32 cellular contexts compared by ENCODE assay signal in the genomic region with DNA sequence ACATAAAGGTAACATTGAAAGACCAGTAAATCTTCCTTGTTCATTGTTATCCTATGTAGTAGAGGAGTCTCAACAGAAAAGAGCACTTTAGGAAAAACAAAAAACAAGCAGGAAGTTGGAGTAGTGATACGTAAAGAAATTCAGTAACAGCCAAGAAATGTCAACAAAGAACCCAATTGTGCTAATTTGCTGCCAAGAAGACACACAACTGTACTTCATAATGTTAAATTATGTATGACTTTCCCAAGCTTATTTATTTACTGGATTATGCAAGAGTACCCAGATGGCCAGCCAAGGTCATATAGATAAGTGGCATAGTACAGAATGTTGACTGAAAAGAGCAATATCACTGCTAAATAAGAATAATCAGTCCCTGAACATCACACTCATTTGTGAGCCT.
DNase-seq lines count a peak whose midpoint lies in the region; ATAC-seq, FAIRE-seq and TF ChIP-seq lines count a peak whose summit lies in the region.
"Had no signal": no experiment of that assay in that cellular context is flagged by ENCODE, and none has a peak within 500 bp of the region (broad histone marks: within the 10 kb centered on the region; RNA-seq: fewer than 3 reads in every experiment).

No MANE protein-coding gene starts in this region.

- POLR2A ChIA-PET in PC-3 (lab: Charles Lee; ENCODE audit: unreplicated experiment) = no interaction called here

- no peak overlapping the region for H2AFZ ChIP-seq in PC-3 (ENCODE audit: low read length)
- H2AFZ ChIP-seq in fibroblast of lung (ENCODE audit: low read length) = no peak overlapping the region
- H2AFZ ChIP-seq: GM23248 had no signal

- H3K4me1 ChIP-seq in PC-3 (ENCODE audit: insufficient read depth, low read length) (peaks cover 32% of the 10 kb centered on the region), fibroblast of lung (ENCODE audit: control insufficient read depth, extremely low read depth, insufficient read depth, low read length) (no peaks in the 10 kb centered on the region), pancreas (peaks cover 0 to 25% (median 14%) of the 10 kb centered on the region in 3 donors)
- H3K4me1 ChIP-seq: BLaER1, esophagus muscularis mucosa, gastrocnemius medialis, testis had no signal

- H3K9me3 ChIP-seq in PC-3 (ENCODE audit: low read length) (no peaks in the 10 kb centered on the region), fibroblast of lung (ENCODE audit: control insufficient read depth, insufficient read depth, low read depth, low read length) (no peaks in the 10 kb centered on the region), pancreas (no peaks in the 10 kb centered on the region)
- H3K9me3 ChIP-seq: BLaER1, esophagus muscularis mucosa, gastrocnemius medialis, testis had no signal

- ATAC-seq in PC-3 = no peak
- peak; percentile 46 to 78 (median 61) for ATAC-seq in pancreas
- no peak for ATAC-seq in GM18867 (IDR thresholded peaks at IDR 0.05; ENCODE audit: unreplicated experiment)
- ATAC-seq: gastrocnemius medialis; natural killer cell treated with Interleukin-12 subunit alpha and Interleukin-12 subunit beta and Interleukin-15 and Interleukin-18, amount 100 ng/mL, for 72 hours had no signal

- peaks cover 2% of the 10 kb centered on the region for H3K9me3 Mint-ChIP-seq in activated naive CD4-positive, alpha-beta T cell treated with anti-CD3 and anti-CD28 coated beads, Interleukin-2, amount 10 ng/mL, durations not matched to agents 7 days and 5 days
- H3K9me3 Mint-ChIP-seq: activated naive CD8-positive, alpha-beta T cell treated with anti-CD3 and anti-CD28 coated beads, Interleukin-2, amount 10 ng/mL, durations not matched to agents 7 days and 5 days; stimulated activated naive CD8-positive, alpha-beta T cell treated with anti-CD3 and anti-CD28 coated beads, Interleukin-15, Interleukin-2, amounts not matched to agents 100 ng/mL and 50 ng/mL, for 24 hours had no signal

- H3K4me1 Mint-ChIP-seq in activated naive CD4-positive, alpha-beta T cell treated with anti-CD3 and anti-CD28 coated beads, Interleukin-2, amount 10 ng/mL, durations not matched to agents 7 days and 5 days = no peaks in the 10 kb centered on the region
- H3K4me1 Mint-ChIP-seq: activated B cell treated with CpG ODN at 0.5 μM for 24 hours; activated naive CD8-positive, alpha-beta T cell treated with anti-CD3 and anti-CD28 coated beads, Interleukin-2, amount 10 ng/mL, durations not matched to agents 7 days and 5 days had no signal

- intact Hi-C loops in PC-3 (cut with micrococcal nuclease) (loop anchor here (10.0 kb wide), 1 partner anchor 190 kb away; no protein-coding TSS in a partner anchor), pancreas (cut with DNase I) (no loop called here)

- no peaks in the 10 kb centered on the region for H3K36me3 Mint-ChIP-seq in activated naive CD4-positive, alpha-beta T cell treated with anti-CD3 and anti-CD28 coated beads, Interleukin-2, amount 10 ng/mL, durations not matched to agents 7 days and 5 days
- H3K36me3 Mint-ChIP-seq: activated naive CD8-positive, alpha-beta T cell treated with anti-CD3 and anti-CD28 coated beads, Interleukin-2, amount 10 ng/mL, durations not matched to agents 7 days and 5 days; natural killer cell treated with Interleukin-12 subunit alpha and Interleukin-12 subunit beta and Interleukin-15 and Interleukin-18, amount 100 ng/mL, for 72 hours had no signal

- H3K4me2 ChIP-seq in PC-3 (ENCODE audit: low read length) (no peak overlapping the region), fibroblast of lung (ENCODE audit: extremely low read depth, insufficient read depth, low read length) (no peak overlapping the region)
- H3K4me2 ChIP-seq: BLaER1 had no signal

- no peak overlapping the region for H3K27ac Mint-ChIP-seq in activated naive CD4-positive, alpha-beta T cell treated with anti-CD3 and anti-CD28 coated beads, Interleukin-2, amount 10 ng/mL, durations not matched to agents 7 days and 5 days
- H3K27ac Mint-ChIP-seq: activated B cell treated with CpG ODN at 0.5 μM for 24 hours; activated naive CD8-positive, alpha-beta T cell treated with anti-CD3 and anti-CD28 coated beads, Interleukin-2, amount 10 ng/mL, durations not matched to agents 7 days and 5 days; activated T-cell treated with anti-CD3 and anti-CD28 coated beads, Interleukin-2, amount 50 U/mL, for 24 hours; natural killer cell treated with Interleukin-12 subunit alpha and Interleukin-12 subunit beta and Interleukin-15 and Interleukin-18, amount 100 ng/mL, for 72 hours; stimulated activated naive CD8-positive, alpha-beta T cell treated with anti-CD3 and anti-CD28 coated beads, Interleukin-15, Interleukin-2, amounts not matched to agents 100 ng/mL and 50 ng/mL, for 24 hours had no signal

- H3K9ac ChIP-seq in PC-3 (ENCODE audit: low read length) (no peak overlapping the region), fibroblast of lung (ENCODE audit: insufficient read depth, low read length) (no peak overlapping the region)
- H3K9ac ChIP-seq: BLaER1, GM23248 had no signal

- BruUV-seq in PC-3 (replicated peaks; lab: Mats Ljungman, UMichigan) = no TSS peak

- H3K27me3 ChIP-seq in PC-3 (ENCODE audit: low read length) (no peaks in the 10 kb centered on the region), fibroblast of lung (ENCODE audit: control insufficient read depth, insufficient read depth, low read length) (no peaks in the 10 kb centered on the region), pancreas (no peaks in the 10 kb centered on the region)
- H3K27me3 ChIP-seq: BLaER1, esophagus muscularis mucosa, gastrocnemius medialis, testis had no signal

- H3F3A ChIP-seq in PC-3 (ENCODE audit: low read length, unreplicated experiment) = no peaks in the 10 kb centered on the region

- 12 to 15% methylated on average over 1 of the region's 1 CpG for WGBS in pancreas, 2 donors

- no peaks in the 10 kb centered on the region for H3K9me2 ChIP-seq in PC-3 (replicated peaks; ENCODE audit: low read length)

- no peak for FAIRE-seq in pancreas (lab: Jason Lieb, UNC)
- FAIRE-seq: astrocyte had no signal

- no peaks in the 10 kb centered on the region for H3K27me3 Mint-ChIP-seq in activated naive CD4-positive, alpha-beta T cell treated with anti-CD3 and anti-CD28 coated beads, Interleukin-2, amount 10 ng/mL, durations not matched to agents 7 days and 5 days
- H3K27me3 Mint-ChIP-seq: activated B cell treated with CpG ODN at 0.5 μM for 24 hours; activated naive CD8-positive, alpha-beta T cell treated with anti-CD3 and anti-CD28 coated beads, Interleukin-2, amount 10 ng/mL, durations not matched to agents 7 days and 5 days; activated T-cell treated with anti-CD3 and anti-CD28 coated beads, Interleukin-2, amount 50 U/mL, for 24 hours; natural killer cell treated with Interleukin-12 subunit alpha and Interleukin-12 subunit beta and Interleukin-15 and Interleukin-18, amount 100 ng/mL, for 72 hours; stimulated activated naive CD8-positive, alpha-beta T cell treated with anti-CD3 and anti-CD28 coated beads, Interleukin-15, Interleukin-2, amounts not matched to agents 100 ng/mL and 50 ng/mL, for 24 hours had no signal

- no peaks in the 10 kb centered on the region for H3K79me2 ChIP-seq in PC-3 (ENCODE audit: low read length)
- no peaks in the 10 kb centered on the region for H3K79me2 ChIP-seq in fibroblast of lung (ENCODE audit: control insufficient read depth, insufficient read depth, low read length)

- no peaks in the 10 kb centered on the region for H3K36me3 ChIP-seq in PC-3 (ENCODE audit: low read depth, low read length)
- H3K36me3 ChIP-seq in fibroblast of lung (ENCODE audit: control insufficient read depth, insufficient read depth, low read length) = no peaks in the 10 kb centered on the region
- no peaks in the 10 kb centered on the region for H3K36me3 ChIP-seq in pancreas
- H3K36me3 ChIP-seq: BLaER1, esophagus muscularis mucosa, gastrocnemius medialis had no signal

- DNase-seq in DMS53 treated with DMSO at 0.1 percent for 48 hours (lab: John Stamatoyannopoulos, UW; ENCODE audit: unreplicated experiment) = peak; percentile 19
- peak; percentile 9 for DNase-seq in PC-3
- peak; percentile 11 to 40 for DNase-seq in fibroblast of lung (ENCODE audit: low read depth in 2 of 2)
- DNase-seq in pancreas = no peak
- DNase-seq in activated naive CD4-positive, alpha-beta T cell treated with anti-CD3 and anti-CD28 coated beads, Interleukin-2, amount 10 ng/mL, durations not matched to agents 7 days and 5 days = no peak
- DNase-seq in DMS 273 (lab: John Stamatoyannopoulos, UW; ENCODE audit: unreplicated experiment) = no peak
- DNase-seq in RPMI8226 = no peak
- DNase-seq: activated B cell treated with CpG ODN at 0.5 μM for 24 hours; activated CD4-positive, alpha-beta T cell treated with anti-CD3 and anti-CD28 coated beads, Interleukin-2, amount 50 U/mL, for 1 hour; activated gamma-delta T cell; activated naive CD8-positive, alpha-beta T cell treated with anti-CD3 and anti-CD28 coated beads, Interleukin-2, amount 10 ng/mL, durations not matched to agents 7 days and 5 days; activated T-cell treated with anti-CD3 and anti-CD28 coated beads, Interleukin-2, amount 50 U/mL, for 24 hours; cerebellar nuclear complex; DND-41; gastrocnemius medialis; GF-D8; GM23248; Karpas-422; MV-4-11; NCI-H1436; NCI-H2081 treated with DMSO at 0.1 percent for 48 hours; NCI-H226; stimulated activated CD4-positive, alpha-beta T cell treated with anti-CD3 and anti-CD28 coated beads, Interleukin-1b, Interleukin-23, amount 100 ng/mL, for 48 hours; testis had no signal

- CTCF ChIA-PET in PC-3 (lab: Charles Lee) = no interaction called here
- CTCF ChIA-PET in activated naive CD4-positive, alpha-beta T cell treated with anti-CD3 and anti-CD28 coated beads, Interleukin-2, amount 10 ng/mL, durations not matched to agents 7 days and 5 days (lab: Charles Lee) = no interaction called here

- H3K4me3 ChIP-seq in PC-3 (ENCODE audit: low read length) (no peak overlapping the region), fibroblast of lung (replicated peaks in 1 of 4; ENCODE audit: control extremely low read depth in 1 of 4, insufficient read depth in 1 of 4, low read depth in 3 of 4, low read length in 4 of 4) (no peak overlapping the region), pancreas (no peak overlapping the region)
- H3K4me3 ChIP-seq: BLaER1, esophagus muscularis mucosa, gastrocnemius medialis, GM23248, SK-N-MC, testis had no signal

- H4K20me1 ChIP-seq in PC-3 (ENCODE audit: low read length) (no peaks in the 10 kb centered on the region), fibroblast of lung (ENCODE audit: control insufficient read depth, extremely low read depth, insufficient read depth, low read length) (no peaks in the 10 kb centered on the region)
- H4K20me1 ChIP-seq: BLaER1 had no signal

- TF ChIP-seq CTCF in PC-3 (conservative IDR thresholded peaks at IDR 0.05; ENCODE audit: low read depth, low read length) (no peak), fibroblast of lung (conservative IDR thresholded peaks at IDR 0.05 in 1 of 2, IDR thresholded peaks at IDR 0.05 in 1 of 2; ENCODE audit: low read depth in 1 of 2, low read length in 2 of 2) (no peak), pancreas (IDR thresholded peaks at IDR 0.05) (no peak)

- H3K4me3 Mint-ChIP-seq in activated naive CD4-positive, alpha-beta T cell treated with anti-CD3 and anti-CD28 coated beads, Interleukin-2, amount 10 ng/mL, durations not matched to agents 7 days and 5 days = no peak overlapping the region
- H3K4me3 Mint-ChIP-seq: activated B cell treated with CpG ODN at 0.5 μM for 24 hours; activated naive CD8-positive, alpha-beta T cell treated with anti-CD3 and anti-CD28 coated beads, Interleukin-2, amount 10 ng/mL, durations not matched to agents 7 days and 5 days; activated T-cell treated with anti-CD3 and anti-CD28 coated beads, Interleukin-2, amount 50 U/mL, for 24 hours; natural killer cell treated with Interleukin-12 subunit alpha and Interleukin-12 subunit beta and Interleukin-15 and Interleukin-18, amount 100 ng/mL, for 72 hours; stimulated activated naive CD8-positive, alpha-beta T cell treated with anti-CD3 and anti-CD28 coated beads, Interleukin-15, Interleukin-2, amounts not matched to agents 100 ng/mL and 50 ng/mL, for 24 hours had no signal

- H3K27ac ChIP-seq in PC-3 (ENCODE audit: low read length) (peak overlapping the region; percentile 56), fibroblast of lung (ENCODE audit: insufficient read depth, low read length) (no peak overlapping the region), pancreas (no peak overlapping the region)
- H3K27ac ChIP-seq: BLaER1, esophagus muscularis mucosa, gastrocnemius medialis, GM23248, HL-60, SK-N-MC, testis had no signal

Comparison
In these comparisons a context has a peak if more than half of its experiments do, and no peak if none do; other contexts are left out.
1. DNase-seq: peak in DMS53 treated with DMSO at 0.1 percent for 48 hours (single experiment), PC-3 (single experiment) and fibroblast of lung (2 of 2); none in pancreas (0 of 6), activated naive CD4-positive, alpha-beta T cell treated with anti-CD3 and anti-CD28 coated beads, Interleukin-2, amount 10 ng/mL, durations not matched to agents 7 days and 5 days (single experiment), DMS 273 (single experiment) and RPMI8226 (single experiment).
2. ATAC-seq: peak in pancreas (4 of 4); none in PC-3 (single experiment) and GM18867 (single experiment).